1 cellular context compared by ENCODE assay signal in the genomic region with DNA sequence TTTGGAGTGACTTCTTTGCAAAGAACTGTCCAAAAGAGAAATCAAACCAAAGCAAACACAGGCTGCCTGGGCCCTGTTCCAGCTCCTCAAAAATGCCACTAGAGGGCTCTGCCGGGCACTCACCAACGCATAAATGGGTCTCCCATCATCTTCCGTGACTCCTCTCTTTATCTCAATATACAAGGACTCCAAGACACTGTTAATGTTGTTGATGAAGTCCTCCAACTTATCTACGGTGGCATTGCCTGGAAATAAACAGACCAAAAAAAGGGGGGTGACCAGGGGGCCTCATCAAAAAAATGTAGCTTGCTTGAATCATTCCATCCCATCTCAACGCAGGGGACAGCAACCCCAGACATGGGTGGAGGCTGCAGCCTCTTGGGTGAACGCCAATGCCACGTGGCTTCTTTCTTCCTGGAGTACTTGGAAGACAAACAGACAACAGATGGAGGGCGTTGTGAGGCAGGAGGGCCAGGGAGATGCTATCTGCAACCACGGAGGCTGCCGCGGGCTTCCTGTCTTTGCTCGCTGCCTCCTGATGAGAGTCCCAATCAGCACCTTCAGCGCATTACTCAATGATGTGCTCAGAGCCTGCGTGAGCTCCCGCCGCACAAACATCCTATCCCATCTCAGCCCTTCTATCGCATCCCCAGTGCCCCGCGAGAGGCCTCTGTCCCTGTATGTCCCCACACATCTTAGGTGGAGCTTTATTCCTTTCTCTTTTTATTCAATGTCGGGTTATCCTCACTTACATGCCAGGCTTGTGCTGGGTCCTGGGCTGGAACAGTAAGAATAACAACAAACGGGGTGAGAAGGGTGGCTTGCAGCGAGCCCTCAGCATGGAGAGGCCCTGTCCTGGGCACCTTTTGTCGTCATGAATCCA.
TF ChIP-seq lines count a peak whose summit lies in the region.

No MANE protein-coding gene starts in this region.

TF ChIP-seq in SK-N-SH, 30 proteins besides CTCF, POLR2A, EP300 and RAD21:
- TF ChIP-seq POLR2AphosphoS5 (IDR thresholded peaks at IDR 0.05; ENCODE audit: low read depth, low read length) (peak; percentile 36; the same call in 1 of the 2 replicates), RFX5 (IDR thresholded peaks at IDR 0.05; ENCODE audit: low read length) (no peak), NRF1 (IDR thresholded peaks at IDR 0.05; ENCODE audit: low read depth, low read length) (no peak), NFIC (IDR thresholded peaks at IDR 0.05; ENCODE audit: borderline replicate concordance) (peak; percentile 72), TCF12 (IDR thresholded peaks at IDR 0.05) (peak; percentile 79), GATA2 (CRISPR knock-in tag; IDR thresholded peaks at IDR 0.05) (peak; percentile 48; the same call in 1 of the 2 replicates), MXI1 (IDR thresholded peaks at IDR 0.05; ENCODE audit: low read depth, low read length) (peak; percentile 33; the same call in 1 of the 2 replicates), FOXM1 (IDR thresholded peaks at IDR 0.05; ENCODE audit: low read depth) (no peak), ELF1 (IDR thresholded peaks at IDR 0.05) (no peak), YY1 (IDR thresholded peaks at IDR 0.05; ENCODE audit: low read depth) (no peak), SIN3A (IDR thresholded peaks at IDR 0.05; ENCODE audit: borderline replicate concordance, low read depth, low read length) (no peak), RXRA (IDR thresholded peaks at IDR 0.05; ENCODE audit: borderline replicate concordance, low read depth) (peak; percentile 41; the same call in 1 of the 2 replicates), CHD2 (IDR thresholded peaks at IDR 0.05; ENCODE audit: low read length, partially characterized antibody) (no peak), SMC3 (IDR thresholded peaks at IDR 0.05; ENCODE audit: low read depth, low read length) (peak; percentile 90)
- TF ChIP-seq, protein P1, sequence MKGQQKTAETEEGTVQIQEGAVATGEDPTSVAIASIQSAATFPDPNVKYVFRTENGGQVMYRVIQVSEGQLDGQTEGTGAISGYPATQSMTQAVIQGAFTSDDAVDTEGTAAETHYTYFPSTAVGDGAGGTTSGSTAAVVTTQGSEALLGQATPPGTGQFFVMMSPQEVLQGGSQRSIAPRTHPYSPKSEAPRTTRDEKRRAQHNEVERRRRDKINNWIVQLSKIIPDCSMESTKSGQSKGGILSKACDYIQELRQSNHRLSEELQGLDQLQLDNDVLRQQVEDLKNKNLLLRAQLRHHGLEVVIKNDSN (IDR thresholded peaks at IDR 0.05; ENCODE audit: borderline replicate concordance, low read depth) = peak; percentile 76
- TF ChIP-seq, protein P2, sequence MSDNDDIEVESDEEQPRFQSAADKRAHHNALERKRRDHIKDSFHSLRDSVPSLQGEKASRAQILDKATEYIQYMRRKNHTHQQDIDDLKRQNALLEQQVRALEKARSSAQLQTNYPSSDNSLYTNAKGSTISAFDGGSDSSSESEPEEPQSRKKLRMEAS (IDR thresholded peaks at IDR 0.05; ENCODE audit: low read depth) = peak; percentile 90
- TF ChIP-seq, protein P3, sequence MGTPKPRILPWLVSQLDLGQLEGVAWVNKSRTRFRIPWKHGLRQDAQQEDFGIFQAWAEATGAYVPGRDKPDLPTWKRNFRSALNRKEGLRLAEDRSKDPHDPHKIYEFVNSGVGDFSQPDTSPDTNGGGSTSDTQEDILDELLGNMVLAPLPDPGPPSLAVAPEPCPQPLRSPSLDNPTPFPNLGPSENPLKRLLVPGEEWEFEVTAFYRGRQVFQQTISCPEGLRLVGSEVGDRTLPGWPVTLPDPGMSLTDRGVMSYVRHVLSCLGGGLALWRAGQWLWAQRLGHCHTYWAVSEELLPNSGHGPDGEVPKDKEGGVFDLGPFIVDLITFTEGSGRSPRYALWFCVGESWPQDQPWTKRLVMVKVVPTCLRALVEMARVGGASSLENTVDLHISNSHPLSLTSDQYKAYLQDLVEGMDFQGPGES (IDR thresholded peaks at IDR 0.05; ENCODE audit: low read depth, low read length) = no peak
- TF ChIP-seq, protein P4, sequence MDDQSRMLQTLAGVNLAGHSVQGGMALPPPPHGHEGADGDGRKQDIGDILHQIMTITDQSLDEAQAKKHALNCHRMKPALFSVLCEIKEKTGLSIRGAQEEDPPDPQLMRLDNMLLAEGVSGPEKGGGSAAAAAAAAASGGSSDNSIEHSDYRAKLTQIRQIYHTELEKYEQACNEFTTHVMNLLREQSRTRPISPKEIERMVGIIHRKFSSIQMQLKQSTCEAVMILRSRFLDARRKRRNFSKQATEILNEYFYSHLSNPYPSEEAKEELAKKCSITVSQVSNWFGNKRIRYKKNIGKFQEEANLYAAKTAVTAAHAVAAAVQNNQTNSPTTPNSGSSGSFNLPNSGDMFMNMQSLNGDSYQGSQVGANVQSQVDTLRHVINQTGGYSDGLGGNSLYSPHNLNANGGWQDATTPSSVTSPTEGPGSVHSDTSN (IDR thresholded peaks at IDR 0.05) = 0 out of 2 replicates have a peak, but pooled peaks have one; percentile 48
- TF ChIP-seq, protein P5, sequence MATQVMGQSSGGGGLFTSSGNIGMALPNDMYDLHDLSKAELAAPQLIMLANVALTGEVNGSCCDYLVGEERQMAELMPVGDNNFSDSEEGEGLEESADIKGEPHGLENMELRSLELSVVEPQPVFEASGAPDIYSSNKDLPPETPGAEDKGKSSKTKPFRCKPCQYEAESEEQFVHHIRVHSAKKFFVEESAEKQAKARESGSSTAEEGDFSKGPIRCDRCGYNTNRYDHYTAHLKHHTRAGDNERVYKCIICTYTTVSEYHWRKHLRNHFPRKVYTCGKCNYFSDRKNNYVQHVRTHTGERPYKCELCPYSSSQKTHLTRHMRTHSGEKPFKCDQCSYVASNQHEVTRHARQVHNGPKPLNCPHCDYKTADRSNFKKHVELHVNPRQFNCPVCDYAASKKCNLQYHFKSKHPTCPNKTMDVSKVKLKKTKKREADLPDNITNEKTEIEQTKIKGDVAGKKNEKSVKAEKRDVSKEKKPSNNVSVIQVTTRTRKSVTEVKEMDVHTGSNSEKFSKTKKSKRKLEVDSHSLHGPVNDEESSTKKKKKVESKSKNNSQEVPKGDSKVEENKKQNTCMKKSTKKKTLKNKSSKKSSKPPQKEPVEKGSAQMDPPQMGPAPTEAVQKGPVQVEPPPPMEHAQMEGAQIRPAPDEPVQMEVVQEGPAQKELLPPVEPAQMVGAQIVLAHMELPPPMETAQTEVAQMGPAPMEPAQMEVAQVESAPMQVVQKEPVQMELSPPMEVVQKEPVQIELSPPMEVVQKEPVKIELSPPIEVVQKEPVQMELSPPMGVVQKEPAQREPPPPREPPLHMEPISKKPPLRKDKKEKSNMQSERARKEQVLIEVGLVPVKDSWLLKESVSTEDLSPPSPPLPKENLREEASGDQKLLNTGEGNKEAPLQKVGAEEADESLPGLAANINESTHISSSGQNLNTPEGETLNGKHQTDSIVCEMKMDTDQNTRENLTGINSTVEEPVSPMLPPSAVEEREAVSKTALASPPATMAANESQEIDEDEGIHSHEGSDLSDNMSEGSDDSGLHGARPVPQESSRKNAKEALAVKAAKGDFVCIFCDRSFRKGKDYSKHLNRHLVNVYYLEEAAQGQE (IDR thresholded peaks at IDR 0.05; ENCODE audit: low read depth, low read length) = 0 out of 2 replicates have a peak, but pooled peaks have one; percentile 4
- TF ChIP-seq, protein P6, sequence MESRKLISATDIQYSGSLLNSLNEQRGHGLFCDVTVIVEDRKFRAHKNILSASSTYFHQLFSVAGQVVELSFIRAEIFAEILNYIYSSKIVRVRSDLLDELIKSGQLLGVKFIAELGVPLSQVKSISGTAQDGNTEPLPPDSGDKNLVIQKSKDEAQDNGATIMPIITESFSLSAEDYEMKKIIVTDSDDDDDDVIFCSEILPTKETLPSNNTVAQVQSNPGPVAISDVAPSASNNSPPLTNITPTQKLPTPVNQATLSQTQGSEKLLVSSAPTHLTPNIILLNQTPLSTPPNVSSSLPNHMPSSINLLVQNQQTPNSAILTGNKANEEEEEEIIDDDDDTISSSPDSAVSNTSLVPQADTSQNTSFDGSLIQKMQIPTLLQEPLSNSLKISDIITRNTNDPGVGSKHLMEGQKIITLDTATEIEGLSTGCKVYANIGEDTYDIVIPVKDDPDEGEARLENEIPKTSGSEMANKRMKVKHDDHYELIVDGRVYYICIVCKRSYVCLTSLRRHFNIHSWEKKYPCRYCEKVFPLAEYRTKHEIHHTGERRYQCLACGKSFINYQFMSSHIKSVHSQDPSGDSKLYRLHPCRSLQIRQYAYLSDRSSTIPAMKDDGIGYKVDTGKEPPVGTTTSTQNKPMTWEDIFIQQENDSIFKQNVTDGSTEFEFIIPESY (IDR thresholded peaks at IDR 0.05; ENCODE audit: borderline replicate concordance, low read depth) = no peak
